Comparison of ENCODE assay signal across 24 cellular contexts in the genomic region with DNA sequence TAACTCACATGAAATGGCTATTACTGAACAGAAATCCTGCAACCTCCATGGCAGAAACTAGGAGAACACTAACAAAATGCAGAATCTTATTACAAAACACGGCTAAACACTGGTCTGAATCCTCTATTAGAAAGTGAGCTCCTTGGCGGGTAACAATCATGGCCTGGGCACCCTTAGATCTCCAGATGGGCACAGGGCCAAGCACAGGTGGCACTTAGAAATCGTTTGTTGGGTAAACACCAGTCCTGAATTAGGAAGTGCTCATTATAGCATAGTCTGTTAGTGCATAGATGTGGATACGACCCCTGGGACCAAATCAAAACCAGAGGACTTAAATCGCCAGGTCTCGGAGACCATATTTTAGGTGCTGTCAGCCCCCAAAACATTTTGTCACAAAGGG. TPM values are rescaled to one million over a fixed set of nuclear protein-coding genes. Genes with fewer than 3 reads are reported as not detected.
DNase-seq lines count a peak whose midpoint lies in the region; TF ChIP-seq lines count a peak whose summit lies in the region.
"Had no signal": no experiment of that assay in that cellular context is flagged by ENCODE, and none has a peak within 500 bp of the region (broad histone marks: within the 10 kb centered on the region; RNA-seq: fewer than 3 reads in every experiment).

No MANE protein-coding gene starts in this region.

- H3K36me3 Mint-ChIP-seq in Calu3 (ENCODE audit: insufficient read depth, unreplicated experiment): peaks cover 75% of the 10 kb centered on the region
- H3K36me3 Mint-ChIP-seq in type B pancreatic cell: peaks cover 12% of the 10 kb centered on the region

- intact Hi-C loops in Calu3 (cut with micrococcal nuclease; ENCODE audit: unreplicated experiment): no loop called here
- intact Hi-C loops in posterior cingulate gyrus (cut with DNase I): no loop called here

- TF ChIP-seq CTCF in Calu3 (IDR thresholded peaks at IDR 0.05; ENCODE audit: unreplicated experiment): no peak
- TF ChIP-seq CTCF in VCaP (conservative IDR thresholded peaks at IDR 0.05): no peak
- TF ChIP-seq CTCF in type B pancreatic cell (conservative IDR thresholded peaks at IDR 0.05): no peak
- no peak for TF ChIP-seq CTCF in GM20000 (IDR thresholded peaks at IDR 0.05; ENCODE audit: extremely low read depth, missing control alignments)

- peaks cover 96% of the 10 kb centered on the region for H3K4me1 ChIP-seq in BLaER1
- H3K4me1 ChIP-seq: HAP-1 had no signal

- H3K9me3 Mint-ChIP-seq in Calu3 (ENCODE audit: low read depth, unreplicated experiment) (no peaks in the 10 kb centered on the region), type B pancreatic cell (no peaks in the 10 kb centered on the region)
- H3K9me3 Mint-ChIP-seq: activated CD8-positive, alpha-beta T cell treated with anti-CD3 and anti-CD28 coated beads for 36 hours; CD4-positive, CD25-positive, alpha-beta regulatory T cell; stimulated activated effector memory CD8-positive, alpha-beta T cell treated with anti-CD3 and anti-CD28 coated beads, Interleukin-12 subunit alpha, Interleukin-12 subunit beta, amount 100 ng/mL, for 72 hours; WTC11 had no signal

- H3K4me1 Mint-ChIP-seq in Calu3 (ENCODE audit: low read depth, unreplicated experiment): peaks cover 32% of the 10 kb centered on the region
- peaks cover 33% of the 10 kb centered on the region for H3K4me1 Mint-ChIP-seq in type B pancreatic cell (ENCODE audit: unreplicated experiment)

- H3K27ac Mint-ChIP-seq in Calu3 (ENCODE audit: unreplicated experiment) (no peak overlapping the region), type B pancreatic cell (no peak overlapping the region)
- H3K27ac Mint-ChIP-seq: activated CD8-positive, alpha-beta T cell treated with anti-CD3 and anti-CD28 coated beads for 36 hours; stimulated activated effector memory CD8-positive, alpha-beta T cell treated with anti-CD3 and anti-CD28 coated beads, Interleukin-12 subunit alpha, Interleukin-12 subunit beta, amount 100 ng/mL, for 72 hours; WTC11 had no signal

- BruUV-seq in Calu3 (replicated peaks; lab: Mats Ljungman, UMichigan): TSS peak; percentile 15

- peak overlapping the region; percentile 95 for H3K4me2 ChIP-seq in BLaER1

- DNase-seq in Calu3 (no peak), NCI-H2029 treated with DMSO at 0.1 percent for 48 hours (lab: John Stamatoyannopoulos, UW) (peak; percentile 73), medulla oblongata (ENCODE audit: extremely low spot score) (no peak), type B pancreatic cell (ENCODE audit: extremely low spot score, unreplicated experiment) (no peak), GM20000 (ENCODE audit: low spot score) (no peak), posterior cingulate gyrus (no peak)
- DNase-seq: activated CD8-positive, alpha-beta T cell treated with anti-CD3 and anti-CD28 coated beads for 36 hours; CD4-positive, CD25-positive, alpha-beta regulatory T cell; cortex of kidney; GF-D8; kidney; NCI-H446 treated with DMSO at 0.1 percent for 48 hours; small intestine; stimulated activated CD4-positive, alpha-beta T cell treated with anti-CD3 and anti-CD28 coated beads, Interleukin-2, amount 100 ng/mL, for 24 hours; T-helper 9 cell had no signal

- H3K27ac ChIP-seq in BLaER1 (peak overlapping the region; percentile 89), VCaP (peak overlapping the region; percentile 78)
- H3K27ac ChIP-seq: adrenal gland, RWPE1, thoracic aorta had no signal

- H3K27me3 Mint-ChIP-seq in Calu3 (ENCODE audit: unreplicated experiment): no peaks in the 10 kb centered on the region
- H3K27me3 Mint-ChIP-seq in type B pancreatic cell: no peaks in the 10 kb centered on the region
- H3K27me3 Mint-ChIP-seq: activated CD8-positive, alpha-beta T cell treated with anti-CD3 and anti-CD28 coated beads for 36 hours; CD4-positive, CD25-positive, alpha-beta regulatory T cell had no signal

- H4K20me1 ChIP-seq in BLaER1: peaks cover 46% of the 10 kb centered on the region

- peaks cover 58% of the 10 kb centered on the region for H3K36me3 ChIP-seq in BLaER1

- CTCF ChIA-PET in Calu3 (lab: Charles Lee): interaction anchor here (1.4 kb wide), 1 partner anchor 112 kb away, joined by 3 read pairs; no protein-coding TSS in a partner anchor

- H3K4me3 Mint-ChIP-seq in Calu3 (ENCODE audit: low read depth, unreplicated experiment): no peak overlapping the region
- no peak overlapping the region for H3K4me3 Mint-ChIP-seq in type B pancreatic cell
- H3K4me3 Mint-ChIP-seq: activated CD8-positive, alpha-beta T cell treated with anti-CD3 and anti-CD28 coated beads for 36 hours; CD4-positive, CD25-positive, alpha-beta regulatory T cell; stimulated activated effector memory CD8-positive, alpha-beta T cell treated with anti-CD3 and anti-CD28 coated beads, Interleukin-12 subunit alpha, Interleukin-12 subunit beta, amount 100 ng/mL, for 72 hours; WTC11 had no signal

- H3K27me3 ChIP-seq in BLaER1: no peaks in the 10 kb centered on the region
- H3K27me3 ChIP-seq: adrenal gland had no signal

- H3K9ac ChIP-seq in BLaER1: peak overlapping the region; percentile 85

- peak overlapping the region; percentile 37 for H3K4me3 ChIP-seq in BLaER1
- H3K4me3 ChIP-seq: adrenal gland, HAP-1, lung, thoracic aorta had no signal

- H3K9me3 ChIP-seq in BLaER1: no peaks in the 10 kb centered on the region
- H3K9me3 ChIP-seq: adrenal gland, HAP-1, thoracic aorta had no signal

RNA-seq across cellular contexts. Expression of gene VDAC1, which starts 14.4 kb away (rescaled TPM):
- total RNA-seq in Calu3 (2022): 377 and 410 TPM in 2 replicates
- total RNA-seq in type B pancreatic cell (ENCODE audit: low replicate concordance): 186 and 219 TPM in 2 replicates

RNA-seq across cellular contexts. Expression of gene C5orf15, which starts 22.0 kb away (rescaled TPM):
- total RNA-seq in Calu3 (2022): 104 TPM in 2 replicates
- 47.2 and 49.6 TPM in 2 replicates for total RNA-seq in type B pancreatic cell (ENCODE audit: low replicate concordance)
